8 cellular contexts compared by ENCODE assay signal in the genomic region with DNA sequence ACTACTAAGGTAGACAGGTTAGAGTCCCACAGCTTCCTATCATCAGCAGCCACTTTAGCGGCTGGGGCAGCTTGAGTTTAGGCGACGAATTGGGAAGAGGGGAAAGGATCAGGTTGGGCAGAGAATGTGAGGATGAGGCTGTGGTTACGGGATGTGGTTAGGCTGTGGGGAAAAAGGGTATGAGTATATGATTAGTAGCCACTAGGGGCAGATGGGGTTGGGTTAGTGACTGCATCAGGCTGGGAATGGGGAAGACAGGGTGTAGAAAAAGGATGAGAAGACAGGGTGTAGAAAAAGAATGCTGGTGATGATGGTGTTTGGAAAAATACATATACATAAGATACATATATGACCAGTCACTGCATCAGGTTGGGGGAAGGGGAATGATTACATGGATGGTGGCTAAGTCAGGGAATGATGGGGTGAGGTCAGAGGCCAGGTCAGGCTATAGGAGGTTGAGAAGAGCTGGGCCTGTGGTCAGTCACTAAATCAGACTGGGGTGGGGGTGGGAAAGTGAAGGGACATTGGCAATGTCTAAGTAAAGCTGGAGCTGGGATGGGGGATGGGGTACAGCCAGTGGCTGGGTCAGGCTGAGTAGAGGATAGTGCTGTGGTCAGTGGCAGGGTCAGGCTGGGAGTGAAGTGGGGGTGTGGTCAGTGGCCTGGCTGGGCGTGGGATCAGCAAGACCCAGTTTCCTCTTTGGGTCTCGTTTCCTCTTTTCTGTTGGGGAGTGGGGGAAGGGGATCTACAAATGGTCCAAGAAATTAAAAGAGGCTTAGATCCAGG. TPM values are rescaled to one million over a fixed set of nuclear protein-coding genes. Genes with fewer than 3 reads are reported as not detected.
DNase-seq lines count a peak whose midpoint lies in the region; ATAC-seq and TF ChIP-seq lines count a peak whose summit lies in the region.

No MANE protein-coding gene starts in this region.

- H3K9ac ChIP-seq in DND-41 (ENCODE audit: low read depth, low read length), result peak overlapping the region; percentile 74
- peak overlapping the region; percentile 94; the same call in 1 of the 2 replicates for H3K9ac ChIP-seq in SK-N-SH

- H3K4me3 ChIP-seq in DND-41 (ENCODE audit: low read depth in 1 of 2, low read length in 2 of 2), result peak overlapping the region in 1 of 2 experiments; percentile 94; a peak in 2 of 4 replicates
- H3K4me3 ChIP-seq in SK-N-SH (ENCODE audit: low read depth in 2 of 2, low read length in 1 of 2), result peak overlapping the region; percentile 89 to 96; a peak in 3 of 4 replicates
- H3K4me3 ChIP-seq in lower lobe of right lung, result peak overlapping the region; percentile 84
- H3K4me3 ChIP-seq in thoracic aorta, result peak overlapping the region; percentile 86

- peak; percentile 36; the same call in 1 of the 2 replicates for TF ChIP-seq RAD21 in SK-N-SH (IDR thresholded peaks at IDR 0.05; ENCODE audit: low read length)

- H3K79me2 ChIP-seq in DND-41 (ENCODE audit: insufficient read depth, low read length) (peaks cover 79% of the 10 kb centered on the region), SK-N-SH (ENCODE audit: insufficient read depth) (peaks cover 90% of the 10 kb centered on the region)

- peaks cover 52% of the 10 kb centered on the region for H3F3A ChIP-seq in SK-N-SH (replicated peaks; ENCODE audit: insufficient read depth)

- H2AFZ ChIP-seq in DND-41 (ENCODE audit: low read depth, low read length), result no peak overlapping the region
- no peak overlapping the region for H2AFZ ChIP-seq in SK-N-SH (ENCODE audit: low read depth)

- peak; percentile 63 for DNase-seq in DND-41
- DNase-seq in HS-27A (ENCODE audit: low read depth), result peak; percentile 88
- DNase-seq in SK-N-SH, result peak; percentile 76
- DNase-seq in dermis blood vessel endothelial cell, result peak; percentile 70
- peak; percentile 86 for DNase-seq in lower lobe of right lung
- no peak for DNase-seq in thoracic aorta (ENCODE audit: low spot score)

- intact Hi-C loops in lower lobe of right lung (cut with DNase I), result no loop called here

- peak; percentile 73 for TF ChIP-seq CTCF in DND-41 (IDR thresholded peaks at IDR 0.05; ENCODE audit: borderline replicate concordance, extremely low read depth, low read length, poor library complexity, severe bottlenecking)
- peak; percentile 67 for TF ChIP-seq CTCF in SK-N-SH (IDR thresholded peaks at IDR 0.05)
- peak; percentile 32 for TF ChIP-seq CTCF in lower lobe of right lung (IDR thresholded peaks at IDR 0.05)
- peak; percentile 62 for TF ChIP-seq CTCF in thoracic aorta (IDR thresholded peaks at IDR 0.05)

- H3K9me3 ChIP-seq in DND-41 (ENCODE audit: insufficient read depth, low read length, severe bottlenecking) (no peaks in the 10 kb centered on the region), SK-N-SH (no peaks in the 10 kb centered on the region), lower lobe of right lung (no peaks in the 10 kb centered on the region), thoracic aorta (no peaks in the 10 kb centered on the region)

- H3K4me1 ChIP-seq in DND-41 (ENCODE audit: insufficient read depth, low read length) (peaks cover 59% of the 10 kb centered on the region), SK-N-SH (ENCODE audit: control insufficient read depth in 1 of 2, insufficient read depth in 2 of 2, low read depth in 1 of 2, low read length in 1 of 2) (peaks cover 38 to 43% of the 10 kb centered on the region in 2 experiments), lower lobe of right lung (peaks cover 67% of the 10 kb centered on the region), thoracic aorta (ENCODE audit: control insufficient read depth in 1 of 2, low read depth in 2 of 2) (peaks cover 31 to 72% of the 10 kb centered on the region in 2 donors)

- H4K20me1 ChIP-seq in DND-41 (ENCODE audit: insufficient read depth, low read length), result peaks cover 51% of the 10 kb centered on the region
- H4K20me1 ChIP-seq in SK-N-SH (ENCODE audit: insufficient read depth), result peaks cover 18% of the 10 kb centered on the region

- H3K36me3 ChIP-seq in DND-41 (ENCODE audit: insufficient read depth, low read length) (peaks cover 40% of the 10 kb centered on the region), SK-N-SH (replicated peaks in 1 of 2; ENCODE audit: control insufficient read depth in 1 of 2, insufficient read depth in 2 of 2, low read length in 1 of 2) (peaks cover 15 to 25% of the 10 kb centered on the region in 2 experiments), lower lobe of right lung (peaks cover 28% of the 10 kb centered on the region), thoracic aorta (peaks cover 11% of the 10 kb centered on the region)

- POLR2A ChIA-PET in SK-N-SH (lab: Yijun Ruan, JAX), result interaction anchor here (1.6 to 3.1 kb wide), 2 partner anchors 19 to 54 kb away, joined by 6 to 28 read pairs; a partner anchor contains a TSS

- peak overlapping the region; percentile 93 for H3K4me2 ChIP-seq in DND-41 (ENCODE audit: insufficient read depth, low read length)
- peak overlapping the region; percentile 91 for H3K4me2 ChIP-seq in SK-N-SH

- peak overlapping the region; percentile 76 for H3K27ac ChIP-seq in DND-41 (ENCODE audit: low read length)
- H3K27ac ChIP-seq in SK-N-SH (ENCODE audit: low read depth in 2 of 2, low read length in 1 of 2), result peak overlapping the region; percentile 68 to 94; a peak in 3 of 4 replicates
- H3K27ac ChIP-seq in lower lobe of right lung, result peak overlapping the region; percentile 71
- H3K27ac ChIP-seq in thoracic aorta, result peak overlapping the region; percentile 99

- 44% methylated on average over 6 of the region's 6 CpGs for WGBS in SK-N-SH (ENCODE audit: low lambda C conversion rate)

- TF ChIP-seq EP300 in SK-N-SH (IDR thresholded peaks at IDR 0.05; ENCODE audit: borderline replicate concordance in 1 of 2, low read depth in 1 of 2, low read length in 1 of 2), result no peak

- H3K27me3 ChIP-seq in DND-41 (ENCODE audit: insufficient read depth, low read length, poor library complexity) (no peaks in the 10 kb centered on the region), SK-N-SH (ENCODE audit: insufficient read depth) (no peaks in the 10 kb centered on the region), lower lobe of right lung (ENCODE audit: low read depth) (no peaks in the 10 kb centered on the region), thoracic aorta (replicated peaks; ENCODE audit: insufficient read depth) (no peaks in the 10 kb centered on the region)

- ATAC-seq in DND-41 (ENCODE audit: insufficient read depth, low read depth) (peak; percentile 23), lower lobe of right lung (peak in 1 of 2 donors; percentile 10), thoracic aorta (ENCODE audit: insufficient number of reproducible peaks, low FRiP score, low read depth) (no peak), HG02763 (IDR thresholded peaks at IDR 0.05; ENCODE audit: unreplicated experiment) (no peak), HG03025 (IDR thresholded peaks at IDR 0.05; ENCODE audit: low FRiP score, unreplicated experiment) (no peak)

- H3K9me2 ChIP-seq in SK-N-SH, result no peaks in the 10 kb centered on the region

- CTCF ChIA-PET in SK-N-SH (lab: Yijun Ruan, JAX), result interaction anchor here (0.6 to 9.7 kb wide), 14 partner anchors 15 to 84 kb away, joined by 3 to 103 read pairs (median 4); a partner anchor contains a TSS

TF ChIP-seq in SK-N-SH, 30 proteins besides CTCF, POLR2A, EP300 and RAD21:
- TF ChIP-seq SMC3 (IDR thresholded peaks at IDR 0.05; ENCODE audit: low read depth, low read length), result 0 out of 2 replicates have a peak, but pooled peaks have one; percentile 9
- TF ChIP-seq ELF1 (IDR thresholded peaks at IDR 0.05), result no peak

RNA-seq across cellular contexts. Expression of a gene that starts 2.1 kb away (rescaled TPM):
- 91.8 and 115 TPM in 2 replicates for polyA plus RNA-seq in SK-N-SH (2012; rRNA removed)
- 32.7 and 72.5 TPM in 2 replicates for polyA plus RNA-seq in SK-N-SH (2012; cell fraction: cytosol; rRNA removed)
- 183 and 220 TPM in 2 replicates for polyA plus RNA-seq in SK-N-SH (2012; cell fraction: nucleus; rRNA removed)
- 250 and 670 TPM in 2 replicates for total RNA-seq in dermis blood vessel endothelial cell
- 406 TPM for total RNA-seq in lower lobe of right lung
- total RNA-seq in thoracic aorta, result 1,000 to 10,000 TPM in 1 of 2 donors, 100 to 1,000 TPM in 1; 889 to 1,019 TPM

RNA-seq across cellular contexts. Expression of a gene that starts 2.6 kb away (rescaled TPM):
- 33.9 and 38.6 TPM in 2 replicates for polyA plus RNA-seq in SK-N-SH (2012; rRNA removed)
- 36.2 and 36.8 TPM in 2 replicates for polyA plus RNA-seq in SK-N-SH (2012; cell fraction: cytosol; rRNA removed)
- 29.2 and 35.8 TPM in 2 replicates for polyA plus RNA-seq in SK-N-SH (2012; cell fraction: nucleus; rRNA removed)
- 57.5 and 66.5 TPM in 2 replicates for total RNA-seq in dermis blood vessel endothelial cell
- total RNA-seq in lower lobe of right lung, result 28.1 TPM
- 10 to 100 TPM; 46.0 to 62.4 TPM for total RNA-seq in thoracic aorta

RNA-seq across cellular contexts. Expression of a gene that starts 19.1 kb away (rescaled TPM):
- 71.5 and 98.2 TPM in 2 replicates for polyA plus RNA-seq in SK-N-SH (2012; rRNA removed)
- 28.7 and 35.7 TPM in 2 replicates for polyA plus RNA-seq in SK-N-SH (2012; cell fraction: cytosol; rRNA removed)
- 425 and 473 TPM in 2 replicates for polyA plus RNA-seq in SK-N-SH (2012; cell fraction: nucleus; rRNA removed)
- total RNA-seq in dermis blood vessel endothelial cell (95.2 and 121 TPM in 2 replicates), lower lobe of right lung (68.0 TPM), thoracic aorta (100 to 1,000 TPM in 1 of 2 donors, 10 to 100 TPM in 1; 75.8 to 115 TPM)

RNA-seq across cellular contexts. Expression of a gene that starts 19.2 kb away (rescaled TPM):
- 16.1 and 18.6 TPM in 2 replicates for polyA plus RNA-seq in SK-N-SH (2012; rRNA removed)
- 13.5 and 16.3 TPM in 2 replicates for polyA plus RNA-seq in SK-N-SH (2012; cell fraction: cytosol; rRNA removed)
- 28.4 and 28.9 TPM in 2 replicates for polyA plus RNA-seq in SK-N-SH (2012; cell fraction: nucleus; rRNA removed)
- total RNA-seq in dermis blood vessel endothelial cell (10.6 and 20.7 TPM in 2 replicates), lower lobe of right lung (29.6 TPM), thoracic aorta (10 to 100 TPM; 23.0 to 24.5 TPM)

RNA-seq across cellular contexts. Expression of a gene that starts 24.2 kb away (rescaled TPM):
- polyA plus RNA-seq in SK-N-SH (2012; rRNA removed), result 1.2 TPM in 2 replicates
- polyA plus RNA-seq in SK-N-SH (2012; cell fraction: cytosol; rRNA removed), result 0.52 and 0.55 TPM in 2 replicates
- 1.0 and 1.9 TPM in 2 replicates for polyA plus RNA-seq in SK-N-SH (2012; cell fraction: nucleus; rRNA removed)
- total RNA-seq in dermis blood vessel endothelial cell, result 42.5 and 66.8 TPM in 2 replicates
- not detected for total RNA-seq in lower lobe of right lung
- total RNA-seq in thoracic aorta, result not detected
